In genomic region chr22:33747576-33748180, GRCh38 we compare ENCODE assay signal across 12 cellular contexts.
DNase-seq lines count a peak whose midpoint lies in the region; ATAC-seq lines count a peak whose summit lies in the region.
"Had no signal": no experiment of that assay in that cellular context is flagged by ENCODE, and none has a peak within 500 bp of the region (broad histone marks: within the 10 kb centered on the region; RNA-seq: fewer than 3 reads in every experiment).

No MANE protein-coding gene starts in this region.

- H3K4me1 Mint-ChIP-seq in stimulated activated effector memory CD8-positive, alpha-beta T cell treated with anti-CD3 and anti-CD28 coated beads, Interleukin-12 subunit alpha, Interleukin-12 subunit beta, amount 100 ng/mL, for 72 hours, result no peaks in the 10 kb centered on the region
- H3K4me1 Mint-ChIP-seq: activated T-helper 17 cell treated with anti-CD3 and anti-CD28 coated beads, Interleukin-2, amount 50 U/mL, for 72 hours had no signal

- ATAC-seq in stimulated activated effector memory CD8-positive, alpha-beta T cell treated with anti-CD3 and anti-CD28 coated beads, Interleukin-12 subunit alpha, Interleukin-12 subunit beta, amount 100 ng/mL, for 72 hours, result no peak
- no peak for ATAC-seq in GM19463 (IDR thresholded peaks at IDR 0.05; ENCODE audit: unreplicated experiment)
- no peak for ATAC-seq in HG02970 (IDR thresholded peaks at IDR 0.05; ENCODE audit: low FRiP score, unreplicated experiment)
- ATAC-seq: activated T-helper 17 cell treated with anti-CD3 and anti-CD28 coated beads, Interleukin-2, amount 50 U/mL, for 72 hours had no signal

- no peak overlapping the region for H3K27ac Mint-ChIP-seq in stimulated activated effector memory CD8-positive, alpha-beta T cell treated with anti-CD3 and anti-CD28 coated beads, Interleukin-12 subunit alpha, Interleukin-12 subunit beta, amount 100 ng/mL, for 72 hours
- H3K27ac Mint-ChIP-seq: activated T-helper 17 cell treated with anti-CD3 and anti-CD28 coated beads, Interleukin-2, amount 50 U/mL, for 72 hours had no signal

- no peaks in the 10 kb centered on the region for H3K36me3 Mint-ChIP-seq in stimulated activated effector memory CD8-positive, alpha-beta T cell treated with anti-CD3 and anti-CD28 coated beads, Interleukin-12 subunit alpha, Interleukin-12 subunit beta, amount 100 ng/mL, for 72 hours

- H3K9me3 Mint-ChIP-seq in stimulated activated effector memory CD8-positive, alpha-beta T cell treated with anti-CD3 and anti-CD28 coated beads, Interleukin-12 subunit alpha, Interleukin-12 subunit beta, amount 100 ng/mL, for 72 hours, result peaks cover 10% of the 10 kb centered on the region

- DNase-seq in DMS79 treated with DMSO at 0.1 percent for 48 hours (lab: John Stamatoyannopoulos, UW), result peak; percentile 23
- peak; percentile 23 for DNase-seq in NAMALWA (ENCODE audit: low spot score)
- DNase-seq in NCI-H524 (lab: John Stamatoyannopoulos, UW), result peak; percentile 95 to 99
- peak; percentile 31 for DNase-seq in kidney tubule cell (ENCODE audit: low spot score)
- no peak for DNase-seq in stimulated activated effector memory CD8-positive, alpha-beta T cell treated with anti-CD3 and anti-CD28 coated beads, Interleukin-12 subunit alpha, Interleukin-12 subunit beta, amount 100 ng/mL, for 72 hours (ENCODE audit: low spot score in 2 of 2)
- DNase-seq in head of caudate nucleus, result no peak
- DNase-seq: foreskin fibroblast, KBM-7, naive B cell had no signal

- intact Hi-C loops in head of caudate nucleus (cut with DNase I), result no loop called here

- H3K4me3 Mint-ChIP-seq in stimulated activated effector memory CD8-positive, alpha-beta T cell treated with anti-CD3 and anti-CD28 coated beads, Interleukin-12 subunit alpha, Interleukin-12 subunit beta, amount 100 ng/mL, for 72 hours, result no peak overlapping the region
- H3K4me3 Mint-ChIP-seq: activated T-helper 17 cell treated with anti-CD3 and anti-CD28 coated beads, Interleukin-2, amount 50 U/mL, for 72 hours had no signal

Comparison
In these comparisons a context has a peak if more than half of its experiments do, and no peak if none do; other contexts are left out.
1. DNase-seq: peak in DMS79 treated with DMSO at 0.1 percent for 48 hours (single experiment), NAMALWA (single experiment), NCI-H524 (2 of 2) and kidney tubule cell (single experiment); none in stimulated activated effector memory CD8-positive, alpha-beta T cell treated with anti-CD3 and anti-CD28 coated beads, Interleukin-12 subunit alpha, Interleukin-12 subunit beta, amount 100 ng/mL, for 72 hours (0 of 2) and head of caudate nucleus (0 of 42).